In genomic region chr22:29269230-29269604, GRCh38 we compare ENCODE assay signal across 8 cellular contexts. TPM values are rescaled to one million over a fixed set of nuclear protein-coding genes. Genes with fewer than 3 reads are reported as not detected.
DNase-seq lines count a peak whose midpoint lies in the region; ATAC-seq and TF ChIP-seq lines count a peak whose summit lies in the region.

No MANE protein-coding gene starts in this region.

- H3K27ac Mint-ChIP-seq in activated T-cell treated with anti-CD3 and anti-CD28 coated beads, Interleukin-2, amount 50 U/mL, for 24 hours: peak overlapping the region; percentile 100
- H3K27ac Mint-ChIP-seq in activated naive CD8-positive, alpha-beta T cell treated with anti-CD3 and anti-CD28 coated beads, Interleukin-2, amount 50 U/mL, for 24 hours: peak overlapping the region; percentile 100

- H3K4me1 ChIP-seq in left lung: peaks cover 33 to 68% of the 10 kb centered on the region in 2 donors
- peaks cover 0 to 62% (median 33%) of the 10 kb centered on the region in 4 donors for H3K4me1 ChIP-seq in tibial artery

- no peaks in the 10 kb centered on the region for H3K27me3 Mint-ChIP-seq in activated T-cell treated with anti-CD3 and anti-CD28 coated beads, Interleukin-2, amount 50 U/mL, for 24 hours
- peaks cover 3% of the 10 kb centered on the region for H3K27me3 Mint-ChIP-seq in activated naive CD8-positive, alpha-beta T cell treated with anti-CD3 and anti-CD28 coated beads, Interleukin-2, amount 50 U/mL, for 24 hours

- intact Hi-C loops in left lung (cut with DNase I): no loop called here
- intact Hi-C loops in tibial artery (cut with DNase I; ENCODE audit: low total_unique reads): loop anchor here (5.0 to 10.0 kb wide), 2 partner anchors 38 to 384 kb away; partner anchors contain the start of genes GAS2L1 and ZNRF3

- peaks cover 92% of the 10 kb centered on the region for H3K36me3 Mint-ChIP-seq in activated T-cell treated with anti-CD3 and anti-CD28 coated beads, Interleukin-2, amount 50 U/mL, for 24 hours (ENCODE audit: low read depth)
- H3K36me3 Mint-ChIP-seq in activated naive CD8-positive, alpha-beta T cell treated with anti-CD3 and anti-CD28 coated beads, Interleukin-2, amount 50 U/mL, for 24 hours (ENCODE audit: low read depth): peaks cover 68% of the 10 kb centered on the region

- no peaks in the 10 kb centered on the region for H3K27me3 ChIP-seq in left lung
- no peaks in the 10 kb centered on the region for H3K27me3 ChIP-seq in tibial artery

- peaks cover 0 to 41% of the 10 kb centered on the region in 2 donors for H3K36me3 ChIP-seq in left lung
- peaks cover 21 to 23% (median 22%) of the 10 kb centered on the region in 3 donors for H3K36me3 ChIP-seq in tibial artery

- H3K4me3 ChIP-seq in left lung: peak overlapping the region; percentile 77 to 99
- peak overlapping the region; percentile 90 to 95 for H3K4me3 ChIP-seq in tibial artery

- H3K4me3 Mint-ChIP-seq in activated T-cell treated with anti-CD3 and anti-CD28 coated beads, Interleukin-2, amount 50 U/mL, for 24 hours: peak overlapping the region; percentile 94
- H3K4me3 Mint-ChIP-seq in activated naive CD8-positive, alpha-beta T cell treated with anti-CD3 and anti-CD28 coated beads, Interleukin-2, amount 50 U/mL, for 24 hours: peak overlapping the region; percentile 100

- H3K9me3 ChIP-seq in left lung (no peaks in the 10 kb centered on the region), tibial artery (no peaks in the 10 kb centered on the region)

- peak overlapping the region; percentile 98 for H3K27ac ChIP-seq in left lung
- H3K27ac ChIP-seq in tibial artery: peak overlapping the region; percentile 98 to 99

- no peak for ATAC-seq in activated naive CD8-positive, alpha-beta T cell treated with anti-CD3 and anti-CD28 coated beads, Interleukin-2, amount 50 U/mL, for 24 hours
- no peak for ATAC-seq in left lung
- ATAC-seq in GM18520 (IDR thresholded peaks at IDR 0.05; ENCODE audit: unreplicated experiment): no peak
- no peak for ATAC-seq in HG03442 (IDR thresholded peaks at IDR 0.05; ENCODE audit: unreplicated experiment)

- no peaks in the 10 kb centered on the region for H3K9me3 Mint-ChIP-seq in activated T-cell treated with anti-CD3 and anti-CD28 coated beads, Interleukin-2, amount 50 U/mL, for 24 hours
- no peaks in the 10 kb centered on the region for H3K9me3 Mint-ChIP-seq in activated naive CD8-positive, alpha-beta T cell treated with anti-CD3 and anti-CD28 coated beads, Interleukin-2, amount 50 U/mL, for 24 hours

- peaks cover 58% of the 10 kb centered on the region for H3K4me1 Mint-ChIP-seq in activated T-cell treated with anti-CD3 and anti-CD28 coated beads, Interleukin-2, amount 50 U/mL, for 24 hours (ENCODE audit: low read depth)
- H3K4me1 Mint-ChIP-seq in activated naive CD8-positive, alpha-beta T cell treated with anti-CD3 and anti-CD28 coated beads, Interleukin-2, amount 50 U/mL, for 24 hours: peaks cover 62% of the 10 kb centered on the region

- no peak for DNase-seq in activated T-cell treated with anti-CD3 and anti-CD28 coated beads, Interleukin-2, amount 50 U/mL, for 24 hours
- DNase-seq in activated T-cell treated with anti-CD3 and anti-CD28 coated beads for 4 hours: no peak
- DNase-seq in activated naive CD8-positive, alpha-beta T cell treated with anti-CD3 and anti-CD28 coated beads, Interleukin-2, amount 50 U/mL, for 24 hours: no peak
- DNase-seq in left lung: no peak
- DNase-seq in tibial artery: peak in 1 of 2 donors; percentile 51
- no peak for DNase-seq in nucleus accumbens (lab: John Stamatoyannopoulos, UW)

- no peak for TF ChIP-seq CTCF in left lung (IDR thresholded peaks at IDR 0.05)
- no peak for TF ChIP-seq CTCF in tibial artery (IDR thresholded peaks at IDR 0.05)

RNA-seq across cellular contexts. Expression of gene EWSR1, which starts 1.1 kb away (rescaled TPM):
- total RNA-seq in left lung: 100 to 1,000 TPM; 125 to 189 TPM

RNA-seq across cellular contexts. Expression of gene RHBDD3, which starts 1.4 kb away (rescaled TPM):
- 10 to 100 TPM; 24.1 to 34.7 TPM for total RNA-seq in left lung

RNA-seq across cellular contexts. Expression of gene GAS2L1, which starts 37.2 kb away (rescaled TPM):
- 10 to 100 TPM; 30.6 to 32.6 TPM for total RNA-seq in left lung

RNA-seq across cellular contexts. Expression of gene RASL10A, which starts 46.3 kb away (rescaled TPM):
- 1 to 10 TPM in 1 of 2 donors, under 1 TPM in 1; 0.96 to 1.8 TPM for total RNA-seq in left lung
